ENCODE assay signal across 20 cellular contexts in genomic region chr20:36485286-36485685, GRCh38.
"Had no signal": no experiment of that assay in that cellular context is flagged by ENCODE, and none has a peak within 500 bp of the region (broad histone marks: within the 10 kb centered on the region; RNA-seq: fewer than 3 reads in every experiment).

No MANE protein-coding gene starts in this region.

- H3K36me3 Mint-ChIP-seq: natural killer cell treated with Interleukin-12 subunit alpha and Interleukin-12 subunit beta and Interleukin-15 and Interleukin-18, amount 100 ng/mL, for 72 hours had no signal

- H3K36me3 ChIP-seq: left ventricle myocardium inferior, lower lobe of right lung, pancreas, prostate gland, suprapubic skin, tibial nerve had no signal

- H3K27me3 Mint-ChIP-seq: central memory CD8-positive, alpha-beta T cell; effector memory CD8-positive, alpha-beta T cell; memory B cell; natural killer cell treated with Interleukin-12 subunit alpha and Interleukin-12 subunit beta and Interleukin-15 and Interleukin-18, amount 100 ng/mL, for 72 hours had no signal

- H3K9me3 Mint-ChIP-seq: central memory CD8-positive, alpha-beta T cell; effector memory CD8-positive, alpha-beta T cell; memory B cell; natural killer cell treated with Interleukin-12 subunit alpha and Interleukin-12 subunit beta and Interleukin-15 and Interleukin-18, amount 100 ng/mL, for 72 hours had no signal

- H3K27ac ChIP-seq: prostate gland, suprapubic skin had no signal

- H3K9me3 ChIP-seq: esophagus squamous epithelium, left ventricle myocardium inferior, lower lobe of right lung, pancreas, prostate gland, suprapubic skin, tibial nerve had no signal

- FAIRE-seq: kidney, pancreas had no signal

- H3K27me3 ChIP-seq: esophagus squamous epithelium, pancreas, suprapubic skin, tibial nerve had no signal

- H3K4me3 Mint-ChIP-seq: central memory CD8-positive, alpha-beta T cell; effector memory CD8-positive, alpha-beta T cell; natural killer cell treated with Interleukin-12 subunit alpha and Interleukin-12 subunit beta and Interleukin-15 and Interleukin-18, amount 100 ng/mL, for 72 hours had no signal

- H3K4me3 ChIP-seq: esophagus squamous epithelium, left ventricle myocardium inferior, lower lobe of right lung, pancreas, prostate gland, skin epidermis, suprapubic skin, tibial nerve had no signal

- DNase-seq: effector memory CD8-positive, alpha-beta T cell; esophagus squamous epithelium; foreskin fibroblast; kidney; left cardiac atrium; left ventricle myocardium inferior; lower lobe of right lung; midbrain; occipital lobe; pancreas; retina; stimulated activated CD4-positive, alpha-beta T cell treated with anti-CD3 and anti-CD28 coated beads, Interleukin-12 subunit alpha, Interleukin-12 subunit beta, amount 100 ng/mL, for 4 hours; stimulated activated naive CD4-positive, alpha-beta T cell treated with Interleukin-2 at 50 U/mL for 16 hours had no signal
